ENCODE assay signal across 1 cellular context in genomic region chr3:17742092-17742836, GRCh38.
A peak's percentile ranks its signal among the peaks of the same experiment; 100 is the strongest.
TF ChIP-seq lines count a peak whose summit lies in the region.

A gene with protein sequence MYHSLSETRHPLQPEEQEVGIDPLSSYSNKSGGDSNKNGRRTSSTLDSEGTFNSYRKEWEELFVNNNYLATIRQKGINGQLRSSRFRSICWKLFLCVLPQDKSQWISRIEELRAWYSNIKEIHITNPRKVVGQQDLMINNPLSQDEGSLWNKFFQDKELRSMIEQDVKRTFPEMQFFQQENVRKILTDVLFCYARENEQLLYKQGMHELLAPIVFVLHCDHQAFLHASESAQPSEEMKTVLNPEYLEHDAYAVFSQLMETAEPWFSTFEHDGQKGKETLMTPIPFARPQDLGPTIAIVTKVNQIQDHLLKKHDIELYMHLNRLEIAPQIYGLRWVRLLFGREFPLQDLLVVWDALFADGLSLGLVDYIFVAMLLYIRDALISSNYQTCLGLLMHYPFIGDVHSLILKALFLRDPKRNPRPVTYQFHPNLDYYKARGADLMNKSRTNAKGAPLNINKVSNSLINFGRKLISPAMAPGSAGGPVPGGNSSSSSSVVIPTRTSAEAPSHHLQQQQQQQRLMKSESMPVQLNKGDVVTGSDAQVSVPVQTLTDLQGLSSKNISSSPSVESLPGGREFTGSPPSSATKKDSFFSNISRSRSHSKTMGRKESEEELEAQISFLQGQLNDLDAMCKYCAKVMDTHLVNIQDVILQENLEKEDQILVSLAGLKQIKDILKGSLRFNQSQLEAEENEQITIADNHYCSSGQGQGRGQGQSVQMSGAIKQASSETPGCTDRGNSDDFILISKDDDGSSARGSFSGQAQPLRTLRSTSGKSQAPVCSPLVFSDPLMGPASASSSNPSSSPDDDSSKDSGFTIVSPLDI (minus strand): TSS chr3:17742631. CDS start chr3:17508570, 234,061 bp downstream.

TF ChIP-seq in A549, 52 proteins besides CTCF, POLR2A, EP300 and RAD21 (continued from another document):
- TF ChIP-seq BCL3 (IDR thresholded peaks at IDR 0.05): no peak
- no peak for TF ChIP-seq HOXA7 (CRISPR knock-in tag; IDR thresholded peaks at IDR 0.05)
- no peak for TF ChIP-seq CEBPB (IDR thresholded peaks at IDR 0.05)
- TF ChIP-seq SMC3 (IDR thresholded peaks at IDR 0.05): 0 out of 3 replicates have a peak, but pooled peaks have one; percentile 4
- no peak for TF ChIP-seq HEYL (CRISPR knock-in tag; IDR thresholded peaks at IDR 0.05)
- no peak for TF ChIP-seq MAFK (IDR thresholded peaks at IDR 0.05; ENCODE audit: partially characterized antibody)
- no peak for TF ChIP-seq HOXB5 (CRISPR knock-in tag; IDR thresholded peaks at IDR 0.05)
- no peak for TF ChIP-seq SREBF2 (IDR thresholded peaks at IDR 0.05)
- TF ChIP-seq ESRRA (IDR thresholded peaks at IDR 0.05; ENCODE audit: borderline replicate concordance, low read length): no peak
- TF ChIP-seq PHF8 (IDR thresholded peaks at IDR 0.05; ENCODE audit: borderline replicate concordance, low read depth): peak; percentile 87
- TF ChIP-seq TFCP2L1 (CRISPR knock-in tag; IDR thresholded peaks at IDR 0.05): 0 out of 2 replicates have a peak, but pooled peaks have one; percentile 49
- peak; percentile 90 for TF ChIP-seq USF2 (IDR thresholded peaks at IDR 0.05)
- peak; percentile 75 to 93; a peak in 4 of 5 replicates for TF ChIP-seq JUN (IDR thresholded peaks at IDR 0.05)
- TF ChIP-seq ZSCAN20 (CRISPR knock-in tag; IDR thresholded peaks at IDR 0.05): no peak
- no peak for TF ChIP-seq KDM5A (IDR thresholded peaks at IDR 0.05)
- TF ChIP-seq MAZ (IDR thresholded peaks at IDR 0.05; ENCODE audit: borderline replicate concordance, low read depth, low read length): 0 out of 2 replicates have a peak, but pooled peaks have one; percentile 57
- TF ChIP-seq HDAC2 (IDR thresholded peaks at IDR 0.05): no peak
- TF ChIP-seq EHF (CRISPR knock-in tag; IDR thresholded peaks at IDR 0.05): no peak
- peak; percentile 90 for TF ChIP-seq CHD2 (IDR thresholded peaks at IDR 0.05; ENCODE audit: low read length, partially characterized antibody)
- TF ChIP-seq RFX5 (IDR thresholded peaks at IDR 0.05): no peak
- TF ChIP-seq PBX3 (IDR thresholded peaks at IDR 0.05): no peak
- peak; percentile 88; the same call in 1 of the 2 replicates for TF ChIP-seq TP53 (CRISPR knock-in tag; IDR thresholded peaks at IDR 0.05)
- TF ChIP-seq CBX8 (IDR thresholded peaks at IDR 0.05): no peak
- no peak; the same call in 1 of the 2 replicates for TF ChIP-seq RARB (CRISPR knock-in tag; IDR thresholded peaks at IDR 0.05)
- TF ChIP-seq, protein P1, sequence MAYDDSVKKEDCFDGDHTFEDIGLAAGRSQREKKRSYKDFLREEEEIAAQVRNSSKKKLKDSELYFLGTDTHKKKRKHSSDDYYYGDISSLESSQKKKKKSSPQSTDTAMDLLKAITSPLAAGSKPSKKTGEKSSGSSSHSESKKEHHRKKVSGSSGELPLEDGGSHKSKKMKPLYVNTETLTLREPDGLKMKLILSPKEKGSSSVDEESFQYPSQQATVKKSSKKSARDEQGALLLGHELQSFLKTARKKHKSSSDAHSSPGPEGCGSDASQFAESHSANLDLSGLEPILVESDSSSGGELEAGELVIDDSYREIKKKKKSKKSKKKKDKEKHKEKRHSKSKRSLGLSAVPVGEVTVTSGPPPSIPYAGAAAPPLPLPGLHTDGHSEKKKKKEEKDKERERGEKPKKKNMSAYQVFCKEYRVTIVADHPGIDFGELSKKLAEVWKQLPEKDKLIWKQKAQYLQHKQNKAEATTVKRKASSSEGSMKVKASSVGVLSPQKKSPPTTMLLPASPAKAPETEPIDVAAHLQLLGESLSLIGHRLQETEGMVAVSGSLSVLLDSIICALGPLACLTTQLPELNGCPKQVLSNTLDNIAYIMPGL (CRISPR knock-in tag; IDR thresholded peaks at IDR 0.05; ENCODE audit: borderline replicate concordance): peak; percentile 25; the same call in 1 of the 2 replicates
- TF ChIP-seq NR3C1 (IDR thresholded peaks at IDR 0.05): no peak
- TF ChIP-seq, protein P2, sequence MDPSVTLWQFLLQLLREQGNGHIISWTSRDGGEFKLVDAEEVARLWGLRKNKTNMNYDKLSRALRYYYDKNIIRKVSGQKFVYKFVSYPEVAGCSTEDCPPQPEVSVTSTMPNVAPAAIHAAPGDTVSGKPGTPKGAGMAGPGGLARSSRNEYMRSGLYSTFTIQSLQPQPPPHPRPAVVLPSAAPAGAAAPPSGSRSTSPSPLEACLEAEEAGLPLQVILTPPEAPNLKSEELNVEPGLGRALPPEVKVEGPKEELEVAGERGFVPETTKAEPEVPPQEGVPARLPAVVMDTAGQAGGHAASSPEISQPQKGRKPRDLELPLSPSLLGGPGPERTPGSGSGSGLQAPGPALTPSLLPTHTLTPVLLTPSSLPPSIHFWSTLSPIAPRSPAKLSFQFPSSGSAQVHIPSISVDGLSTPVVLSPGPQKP (IDR thresholded peaks at IDR 0.05; ENCODE audit: low read depth, low read length): no peak
- TF ChIP-seq, protein P3, sequence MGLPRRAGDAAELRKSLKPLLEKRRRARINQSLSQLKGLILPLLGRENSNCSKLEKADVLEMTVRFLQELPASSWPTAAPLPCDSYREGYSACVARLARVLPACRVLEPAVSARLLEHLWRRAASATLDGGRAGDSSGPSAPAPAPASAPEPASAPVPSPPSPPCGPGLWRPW (IDR thresholded peaks at IDR 0.05): no peak
- no peak for TF ChIP-seq NFE2L2 (conservative IDR thresholded peaks at IDR 0.05; ENCODE audit: low read length)
- no peak for TF ChIP-seq JUNB (IDR thresholded peaks at IDR 0.05)
- no peak for TF ChIP-seq POLR2AphosphoS2 (conservative IDR thresholded peaks at IDR 0.05; ENCODE audit: low read length)
- 0 out of 2 replicates have a peak, but pooled peaks have one; percentile 15 for TF ChIP-seq FOSB (CRISPR knock-in tag; IDR thresholded peaks at IDR 0.05)
- TF ChIP-seq RCOR1 (IDR thresholded peaks at IDR 0.05; ENCODE audit: low read depth, low read length): no peak
- TF ChIP-seq, protein P4, sequence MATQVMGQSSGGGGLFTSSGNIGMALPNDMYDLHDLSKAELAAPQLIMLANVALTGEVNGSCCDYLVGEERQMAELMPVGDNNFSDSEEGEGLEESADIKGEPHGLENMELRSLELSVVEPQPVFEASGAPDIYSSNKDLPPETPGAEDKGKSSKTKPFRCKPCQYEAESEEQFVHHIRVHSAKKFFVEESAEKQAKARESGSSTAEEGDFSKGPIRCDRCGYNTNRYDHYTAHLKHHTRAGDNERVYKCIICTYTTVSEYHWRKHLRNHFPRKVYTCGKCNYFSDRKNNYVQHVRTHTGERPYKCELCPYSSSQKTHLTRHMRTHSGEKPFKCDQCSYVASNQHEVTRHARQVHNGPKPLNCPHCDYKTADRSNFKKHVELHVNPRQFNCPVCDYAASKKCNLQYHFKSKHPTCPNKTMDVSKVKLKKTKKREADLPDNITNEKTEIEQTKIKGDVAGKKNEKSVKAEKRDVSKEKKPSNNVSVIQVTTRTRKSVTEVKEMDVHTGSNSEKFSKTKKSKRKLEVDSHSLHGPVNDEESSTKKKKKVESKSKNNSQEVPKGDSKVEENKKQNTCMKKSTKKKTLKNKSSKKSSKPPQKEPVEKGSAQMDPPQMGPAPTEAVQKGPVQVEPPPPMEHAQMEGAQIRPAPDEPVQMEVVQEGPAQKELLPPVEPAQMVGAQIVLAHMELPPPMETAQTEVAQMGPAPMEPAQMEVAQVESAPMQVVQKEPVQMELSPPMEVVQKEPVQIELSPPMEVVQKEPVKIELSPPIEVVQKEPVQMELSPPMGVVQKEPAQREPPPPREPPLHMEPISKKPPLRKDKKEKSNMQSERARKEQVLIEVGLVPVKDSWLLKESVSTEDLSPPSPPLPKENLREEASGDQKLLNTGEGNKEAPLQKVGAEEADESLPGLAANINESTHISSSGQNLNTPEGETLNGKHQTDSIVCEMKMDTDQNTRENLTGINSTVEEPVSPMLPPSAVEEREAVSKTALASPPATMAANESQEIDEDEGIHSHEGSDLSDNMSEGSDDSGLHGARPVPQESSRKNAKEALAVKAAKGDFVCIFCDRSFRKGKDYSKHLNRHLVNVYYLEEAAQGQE (IDR thresholded peaks at IDR 0.05): peak; percentile 92
- TF ChIP-seq, protein P5, sequence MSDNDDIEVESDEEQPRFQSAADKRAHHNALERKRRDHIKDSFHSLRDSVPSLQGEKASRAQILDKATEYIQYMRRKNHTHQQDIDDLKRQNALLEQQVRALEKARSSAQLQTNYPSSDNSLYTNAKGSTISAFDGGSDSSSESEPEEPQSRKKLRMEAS (IDR thresholded peaks at IDR 0.05): peak; percentile 62
